Comparison of ENCODE assay signal across 35 cellular contexts in the genomic region with DNA sequence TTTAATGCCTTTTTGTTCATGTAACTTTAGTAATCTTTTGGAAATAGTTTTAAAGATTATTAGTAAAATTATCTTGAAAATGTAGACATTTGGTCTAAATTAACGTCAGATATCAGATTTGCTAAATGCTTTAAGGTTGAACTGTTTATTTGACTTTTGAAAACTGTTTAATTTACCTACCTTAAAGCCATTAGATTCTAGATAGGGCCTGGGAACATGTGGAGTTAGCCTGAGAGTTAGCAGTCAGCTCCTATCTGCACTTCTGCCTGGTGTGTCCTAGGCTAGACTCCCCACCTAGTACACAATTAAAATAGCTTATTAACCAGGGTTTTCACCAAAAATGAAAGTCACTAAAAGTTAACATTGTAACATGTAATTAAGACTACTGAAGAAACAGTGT. TPM values are rescaled to one million over a fixed set of nuclear protein-coding genes. Genes with fewer than 3 reads are reported as not detected.
"Had no signal": no experiment of that assay in that cellular context is flagged by ENCODE, and none has a peak within 500 bp of the region (broad histone marks: within the 10 kb centered on the region; RNA-seq: fewer than 3 reads in every experiment).

No MANE protein-coding gene starts in this region.

- H3K4me3 ChIP-seq: MG63 had no signal

- H3K27me3 ChIP-seq: MG63 had no signal

- DNase-seq: Karpas-422, Kasumi-1, MG63, MM.1S, MV-4-11, NCI-H1048, NCI-H1092, NCI-H1092 treated with DMSO at 0.1 percent for 48 hours, NCI-H1105, NCI-H1105 treated with DMSO at 0.1 percent for 48 hours, NCI-H1417, NCI-H1417 treated with DMSO at 0.1 percent for 48 hours, NCI-H1436, NCI-H1436 treated with DMSO at 0.1 percent for 48 hours, NCI-H146, NCI-H1694, NCI-H1694 treated with DMSO at 0.1 percent for 48 hours, NCI-H187, NCI-H187 treated with DMSO at 0.1 percent for 48 hours, NCI-H1930, NCI-H2029, NCI-H2029 treated with DMSO at 0.1 percent for 48 hours, NCI-H2081, NCI-H2081 treated with DMSO at 0.1 percent for 48 hours, NCI-H2107, NCI-H2171, NCI-H2171 treated with DMSO at 0.1 percent for 48 hours, NCI-H2227 treated with DMSO at 0.1 percent for 48 hours, NCI-H226, NCI-H345, NCI-H446, NCI-H446 treated with DMSO at 0.1 percent for 48 hours, NCI-H510A, NCI-H510A treated with DMSO at 0.1 percent for 48 hours had no signal

- H3K36me3 ChIP-seq: MG63 had no signal

- H3K9me3 ChIP-seq: MG63 had no signal

RNA-seq across cellular contexts. Expression of gene CFAP20DC, which starts 53.7 kb away (rescaled TPM):
- total RNA-seq: M059J had no signal
